ENCODE assay signal across 21 cellular contexts in the genomic region with DNA sequence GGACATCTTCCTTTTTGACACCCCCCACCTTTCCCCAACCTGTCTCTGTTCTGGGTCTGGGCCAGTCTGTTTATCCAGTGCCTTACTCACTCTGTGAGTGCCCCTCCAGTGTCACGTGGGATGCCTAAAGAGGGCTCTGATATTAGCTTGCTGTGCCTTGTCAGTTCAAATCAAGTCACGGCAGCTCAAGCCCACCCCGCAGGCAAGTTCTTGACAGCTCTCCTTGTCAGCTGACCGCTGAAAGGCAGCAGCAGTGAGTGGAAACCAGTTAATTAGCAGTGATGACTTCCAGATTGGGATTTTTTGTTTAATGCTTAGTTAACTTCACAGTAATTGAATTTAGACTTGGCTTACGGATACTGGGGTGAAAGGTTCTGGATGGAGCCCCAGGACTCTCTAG.
"Had no signal": no experiment of that assay in that cellular context is flagged by ENCODE, and none has a peak within 500 bp of the region (broad histone marks: within the 10 kb centered on the region; RNA-seq: fewer than 3 reads in every experiment).

No MANE protein-coding gene starts in this region.

- ATAC-seq: activated CD8-positive, alpha-beta T cell treated with anti-CD3 and anti-CD28 coated beads for 36 hours; activated T-cell treated with anti-CD3 and anti-CD28 coated beads, Interleukin-2, amount 50 U/mL, for 72 hours; PC-3; T-cell had no signal

- DNase-seq: activated B cell treated with CpG ODN at 0.5 μM for 24 hours; activated CD8-positive, alpha-beta memory T cell treated with anti-CD3 and anti-CD28 coated beads, Interleukin-2, amount 50 U/mL, for 4 hours; activated CD8-positive, alpha-beta T cell treated with anti-CD3 and anti-CD28 coated beads for 36 hours; activated naive CD4-positive, alpha-beta T cell treated with anti-CD3 and anti-CD28 coated beads, Interleukin-2, amount 50 U/mL, for 16 hours; activated naive CD8-positive, alpha-beta T cell treated with anti-CD3 and anti-CD28 coated beads, Interleukin-2, amount 10 ng/mL, durations not matched to agents 7 days and 5 days; activated T-cell treated with anti-CD3 and anti-CD28 coated beads, Interleukin-2, amount 50 U/mL, for 72 hours; aorta; central memory CD4-positive, alpha-beta T cell; KBM-7; NCI-H1092; NCI-H1417; NCI-H1694; NCI-H2029; NCI-H2107; NCI-H345; NCI-H510A; NCI-H526 treated with DMSO at 0.1 percent for 48 hours; PC-3; SHP77; T-cell; T1000 had no signal
